In the genomic region with DNA sequence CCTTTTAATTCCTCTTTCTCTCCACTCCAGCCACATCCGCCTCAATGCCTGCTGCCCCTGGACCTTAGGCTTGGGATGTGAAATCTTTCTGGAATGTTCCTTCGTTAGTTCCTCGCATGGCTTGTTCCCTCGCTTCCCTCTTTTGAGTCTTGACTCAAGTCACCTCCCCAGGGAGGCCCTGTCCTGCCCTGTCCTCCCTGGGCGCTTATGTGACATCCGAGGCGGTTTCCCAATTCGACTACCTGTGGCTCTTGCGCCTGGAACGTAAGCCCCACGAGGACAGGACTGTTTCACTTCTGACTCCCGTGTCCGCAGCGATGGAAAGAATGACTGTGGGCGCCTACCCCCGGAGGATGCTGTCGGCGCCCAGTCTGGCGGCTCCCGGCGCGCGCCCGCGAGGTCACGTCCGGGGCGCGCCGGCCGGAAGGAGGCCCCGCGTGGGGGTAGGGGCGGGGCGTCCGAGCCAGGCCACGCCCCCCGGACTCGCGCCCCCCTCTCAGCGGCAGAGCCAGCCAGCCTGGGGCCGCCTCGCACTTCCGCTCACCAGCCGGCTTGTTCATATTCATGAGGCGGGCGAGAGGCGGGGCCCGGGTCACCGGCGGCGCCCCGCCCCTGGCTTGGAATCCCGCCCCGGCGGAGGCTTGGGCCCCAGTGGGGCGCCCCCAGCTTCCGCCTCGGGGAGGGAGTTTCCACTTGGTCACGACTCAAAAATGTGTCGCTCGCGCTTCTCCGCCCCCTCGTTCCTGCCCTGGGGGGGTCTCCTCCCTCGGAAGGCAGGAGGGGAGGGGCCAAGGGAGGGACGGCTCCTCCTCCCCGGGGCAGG, we compare ENCODE assay signal across 8 cellular contexts. TPM values are rescaled to one million over a fixed set of nuclear protein-coding genes. Genes with fewer than 3 reads are reported as not detected.
A peak's percentile ranks its signal among the peaks of the same experiment; 100 is the strongest.
DNase-seq lines count a peak whose midpoint lies in the region; ATAC-seq and TF ChIP-seq lines count a peak whose summit lies in the region.

No MANE protein-coding gene starts in this region.

- peak overlapping the region; percentile 94 to 99 (median 95) for H3K27ac Mint-ChIP-seq in naive thymus-derived CD4-positive, alpha-beta T cell
- peak overlapping the region; percentile 92 for H3K27ac Mint-ChIP-seq in stimulated activated memory B cell treated with anti-CD40 and anti-IgM and Interleukin-4, amounts not matched to agents 10 μg/mL and 1 μg/mL and 100 μg/mL, for 72 hours

- H3K27me3 ChIP-seq in PC-3 (ENCODE audit: low read length) = no peaks in the 10 kb centered on the region
- H3K27me3 ChIP-seq in naive thymus-derived CD4-positive, alpha-beta T cell (ENCODE audit: control insufficient read depth in 2 of 2, insufficient read depth in 2 of 2, low read length in 2 of 2) = no peaks in the 10 kb centered on the region

- CTCF ChIA-PET in PC-3 (lab: Charles Lee) = interaction anchor here (0.7 kb wide), 2 partner anchors 8 to 318 kb away, joined by 4 read pairs; no protein-coding TSS in a partner anchor
- CTCF ChIA-PET in naive thymus-derived CD4-positive, alpha-beta T cell (lab: Charles Lee) = interaction anchor here (0.8 to 1.6 kb wide), 5 partner anchors 19 to 53 kb away, joined by 3 to 6 read pairs (median 3); partner anchors contain the start of gene TFAP4

- peak overlapping the region; percentile 77 for H3K4me3 ChIP-seq in PC-3 (ENCODE audit: low read length)
- H3K4me3 ChIP-seq in naive thymus-derived CD4-positive, alpha-beta T cell (ENCODE audit: low read length) = peak overlapping the region; percentile 94

- H3K4me2 ChIP-seq in PC-3 (ENCODE audit: low read length) = peak overlapping the region; percentile 88

- DNase-seq in COLO668 (lab: John Stamatoyannopoulos, UW; ENCODE audit: unreplicated experiment) (peak; percentile 97), HT-29 (ENCODE audit: low spot score) (peak; percentile 96), PC-3 (peak; percentile 95), fibroblast of gingiva (ENCODE audit: low read depth) (peak; percentile 94)
- peak; percentile 96 to 97 for DNase-seq in activated T-cell treated with anti-CD3 and anti-CD28 coated beads, Interleukin-2, amount 50 U/mL, for 48 hours
- peak; percentile 97 to 98 (median 97) for DNase-seq in naive thymus-derived CD4-positive, alpha-beta T cell

- no peaks in the 10 kb centered on the region for H3K36me3 ChIP-seq in PC-3 (ENCODE audit: low read depth, low read length)
- H3K36me3 ChIP-seq in naive thymus-derived CD4-positive, alpha-beta T cell (ENCODE audit: control insufficient read depth in 2 of 3, insufficient read depth in 3 of 3, low read length in 3 of 3) = peaks cover 0 to 5% (median 0%) of the 10 kb centered on the region in 3 experiments

- intact Hi-C loops in PC-3 (cut with micrococcal nuclease) = no loop called here
- intact Hi-C loops in naive thymus-derived CD4-positive, alpha-beta T cell (cut with micrococcal nuclease) = loop anchor here (1.0 to 5.0 kb wide), 19 partner anchors 8 to 1635 kb away; partner anchors contain the start of genes PAM16 (in 2 of the 2), SEC14L5 (in 2 of the 2), ADCY9 (in 1 of the 2) and CDIP1 (in 1 of the 2)

- peaks cover 0 to 2% (median 0%) of the 10 kb centered on the region in 5 donors for H3K27me3 Mint-ChIP-seq in naive thymus-derived CD4-positive, alpha-beta T cell
- H3K27me3 Mint-ChIP-seq in stimulated activated memory B cell treated with anti-CD40 and anti-IgM and Interleukin-4, amounts not matched to agents 10 μg/mL and 1 μg/mL and 100 μg/mL, for 72 hours = no peaks in the 10 kb centered on the region

- H3K27ac ChIP-seq in PC-3 (ENCODE audit: low read length) = peak overlapping the region; percentile 38
- peak overlapping the region; percentile 90 for H3K27ac ChIP-seq in naive thymus-derived CD4-positive, alpha-beta T cell (ENCODE audit: low read depth, low read length)

- H3F3A ChIP-seq in PC-3 (ENCODE audit: low read length, unreplicated experiment) = no peaks in the 10 kb centered on the region

- H3K36me3 Mint-ChIP-seq in naive thymus-derived CD4-positive, alpha-beta T cell = peaks cover 0 to 9% (median 0%) of the 10 kb centered on the region in 5 donors
- peaks cover 8% of the 10 kb centered on the region for H3K36me3 Mint-ChIP-seq in stimulated activated memory B cell treated with anti-CD40 and anti-IgM and Interleukin-4, amounts not matched to agents 10 μg/mL and 1 μg/mL and 100 μg/mL, for 72 hours

- peaks cover 23% of the 10 kb centered on the region for H3K4me1 ChIP-seq in PC-3 (ENCODE audit: insufficient read depth, low read length)
- H3K4me1 ChIP-seq in naive thymus-derived CD4-positive, alpha-beta T cell (ENCODE audit: control insufficient read depth in 2 of 2, insufficient read depth in 2 of 2, low read length in 2 of 2) = peaks cover 15 to 17% of the 10 kb centered on the region in 2 donors

- H3K79me2 ChIP-seq in PC-3 (ENCODE audit: low read length) = peaks cover 12% of the 10 kb centered on the region

- peaks cover 13 to 30% (median 23%) of the 10 kb centered on the region in 7 donors for H3K4me1 Mint-ChIP-seq in naive thymus-derived CD4-positive, alpha-beta T cell
- H3K4me1 Mint-ChIP-seq in stimulated activated memory B cell treated with anti-CD40 and anti-IgM and Interleukin-4, amounts not matched to agents 10 μg/mL and 1 μg/mL and 100 μg/mL, for 72 hours = peaks cover 43% of the 10 kb centered on the region

- peak overlapping the region; percentile 70 for H3K9ac ChIP-seq in PC-3 (ENCODE audit: low read length)

- POLR2A ChIA-PET in PC-3 (lab: Charles Lee; ENCODE audit: unreplicated experiment) = no interaction called here
- POLR2A ChIA-PET in naive thymus-derived CD4-positive, alpha-beta T cell (lab: Charles Lee) = interaction anchor here (0.7 to 3.4 kb wide), 8 partner anchors 8 to 54 kb away, joined by 3 to 19 read pairs (median 4); partner anchors contain the start of genes PAM16 and TFAP4

- no peaks in the 10 kb centered on the region for H3K9me3 Mint-ChIP-seq in naive thymus-derived CD4-positive, alpha-beta T cell
- H3K9me3 Mint-ChIP-seq in stimulated activated memory B cell treated with anti-CD40 and anti-IgM and Interleukin-4, amounts not matched to agents 10 μg/mL and 1 μg/mL and 100 μg/mL, for 72 hours = peaks cover 3% of the 10 kb centered on the region

- peak overlapping the region; percentile 90 to 98 (median 94) for H3K4me3 Mint-ChIP-seq in naive thymus-derived CD4-positive, alpha-beta T cell
- H3K4me3 Mint-ChIP-seq in stimulated activated memory B cell treated with anti-CD40 and anti-IgM and Interleukin-4, amounts not matched to agents 10 μg/mL and 1 μg/mL and 100 μg/mL, for 72 hours = peak overlapping the region; percentile 84

- no peaks in the 10 kb centered on the region for H3K9me3 ChIP-seq in PC-3 (ENCODE audit: low read length)
- no peaks in the 10 kb centered on the region for H3K9me3 ChIP-seq in naive thymus-derived CD4-positive, alpha-beta T cell (ENCODE audit: control insufficient read depth in 2 of 3, low read length in 3 of 3)

- BruUV-seq in PC-3 (replicated peaks; lab: Mats Ljungman, UMichigan) = no TSS peak

- H4K20me1 ChIP-seq in PC-3 (ENCODE audit: low read length) = no peaks in the 10 kb centered on the region

- H2AFZ ChIP-seq in PC-3 (ENCODE audit: low read length) = peak overlapping the region; percentile 74

- no peak for TF ChIP-seq CTCF in PC-3 (conservative IDR thresholded peaks at IDR 0.05; ENCODE audit: low read depth, low read length)

- H3K9me2 ChIP-seq in PC-3 (replicated peaks; ENCODE audit: low read length) = no peaks in the 10 kb centered on the region

- ATAC-seq in GM21360 (IDR thresholded peaks at IDR 0.05; ENCODE audit: unreplicated experiment) (peak; percentile 85), PC-3 (peak; percentile 89)
- ATAC-seq in naive thymus-derived CD4-positive, alpha-beta T cell = peak; percentile 96
- ATAC-seq in stimulated activated memory B cell treated with anti-CD40 and anti-IgM and Interleukin-4, amounts not matched to agents 10 μg/mL and 1 μg/mL and 100 μg/mL, for 72 hours = peak; percentile 97

RNA-seq across cellular contexts. Expression of gene GLIS2, which starts 8.4 kb away (rescaled TPM):
- 6.7 and 7.4 TPM in 2 replicates for total RNA-seq in HT-29 (2014; rRNA removed; shearing (Covaris generic))
- total RNA-seq in PC-3 (2014; rRNA removed) = 2.1 and 5.9 TPM in 2 replicates
- under 1 TPM in 1 of 5 experiments, not detected in 4; 0.53 TPM for total RNA-seq in naive thymus-derived CD4-positive, alpha-beta T cell
- not detected for polyA plus RNA-seq in naive thymus-derived CD4-positive, alpha-beta T cell

RNA-seq across cellular contexts. Expression of gene TFAP4, which starts 34.6 kb away (rescaled TPM):
- 40.7 and 51.7 TPM in 2 replicates for total RNA-seq in HT-29 (2014; rRNA removed; shearing (Covaris generic))
- total RNA-seq in PC-3 (2014; rRNA removed) = 35.7 and 38.1 TPM in 2 replicates
- total RNA-seq in naive thymus-derived CD4-positive, alpha-beta T cell = 10 to 100 TPM; 14.9 to 35.8 (median 25.3) TPM
- 1 to 10 TPM; 1.3 to 2.1 TPM for polyA plus RNA-seq in naive thymus-derived CD4-positive, alpha-beta T cell

RNA-seq across cellular contexts. Expression of gene PAM16, which starts 43.7 kb away (rescaled TPM):
- total RNA-seq in HT-29 (2014; rRNA removed; shearing (Covaris generic)) = 159 and 165 TPM in 2 replicates
- total RNA-seq in PC-3 (2014; rRNA removed) = 91.2 and 95.5 TPM in 2 replicates
- total RNA-seq in naive thymus-derived CD4-positive, alpha-beta T cell = 10 to 100 TPM; 34.1 to 46.2 (median 45.0) TPM
- polyA plus RNA-seq in naive thymus-derived CD4-positive, alpha-beta T cell = 10 to 100 TPM; 34.6 to 45.8 TPM

Comparison
In these comparisons a context has a peak if more than half of its experiments do, and no peak if none do; other contexts are left out.
1. Peak in every context shown above with its lines: DNase-seq, ATAC-seq, H3K4me3 ChIP-seq and H3K27ac ChIP-seq.